In genomic region chr22:33330534-33330933, GRCh38 we compare ENCODE assay signal across 19 cellular contexts.
"Had no signal": no experiment of that assay in that cellular context is flagged by ENCODE, and none has a peak within 500 bp of the region (broad histone marks: within the 10 kb centered on the region; RNA-seq: fewer than 3 reads in every experiment).

No MANE protein-coding gene starts in this region.

- H3K36me3 ChIP-seq: SJSA1 had no signal

- H3K27me3 ChIP-seq: SJSA1 had no signal

- DNase-seq: KBM-7, MV-4-11, NCI-H1048, NCI-H1105, NCI-H1417, NCI-H1436 treated with DMSO at 0.1 percent for 48 hours, NCI-H1694, NCI-H187 treated with DMSO at 0.1 percent for 48 hours, NCI-H2029 treated with DMSO at 0.1 percent for 48 hours, NCI-H2171 treated with DMSO at 0.1 percent for 48 hours, NCI-H345, NCI-H524 treated with DMSO at 0.1 percent for 48 hours, NCI-H69, NCI-H774, Right ventricle myocardium superior, RPMI8226, SIG-M5 had no signal

- H3K9me3 ChIP-seq: SJSA1 had no signal

- H3K27ac ChIP-seq: SJSA1, SK-N-MC had no signal

- H3K4me3 ChIP-seq: SJSA1, SK-N-MC had no signal
